ENCODE assay signal across 8 cellular contexts in genomic region chr10:14659626-14660196, GRCh38.
A peak's percentile ranks its signal among the peaks of the same experiment; 100 is the strongest.
DNase-seq lines count a peak whose midpoint lies in the region; ATAC-seq and TF ChIP-seq lines count a peak whose summit lies in the region.

No MANE protein-coding gene starts in this region.

- H3K4me3 ChIP-seq in DOHH2 (ENCODE audit: low read length) = peak overlapping the region; percentile 44

- peak; percentile 81 for DNase-seq in activated CD8-positive, alpha-beta memory T cell treated with anti-CD3 and anti-CD28 coated beads, Interleukin-2, amount 50 U/mL, for 48 hours
- DNase-seq in stimulated activated CD4-positive, alpha-beta T cell treated with anti-CD3 and anti-CD28 coated beads, Interleukin-12 subunit alpha, Interleukin-12 subunit beta, amount 100 ng/mL, for 4 hours = peak; percentile 9
- DNase-seq in mucosa of gallbladder (ENCODE audit: low spot score) (no peak), iPS-NIHi7 (ENCODE audit: extremely low spot score) (no peak), NCI-H1694 (lab: John Stamatoyannopoulos, UW) (no peak)

- ATAC-seq in GM21423 (IDR thresholded peaks at IDR 0.05; ENCODE audit: unreplicated experiment) (peak; percentile 80), HG03575 (IDR thresholded peaks at IDR 0.05; ENCODE audit: extremely low read depth, insufficient number of reproducible peaks, low FRiP score, unreplicated experiment) (peak; percentile 74)

- no peak for TF ChIP-seq CTCF in DOHH2 (IDR thresholded peaks at IDR 0.05; ENCODE audit: low read depth, low read length, poor library complexity, severe bottlenecking)

- no peaks in the 10 kb centered on the region for H3K9me2 ChIP-seq in DOHH2 (replicated peaks; ENCODE audit: control insufficient read depth, low read length)

- H3K36me3 ChIP-seq in DOHH2 (ENCODE audit: control insufficient read depth, low read length) = peaks cover 18% of the 10 kb centered on the region

- H3K27me3 ChIP-seq in DOHH2 (ENCODE audit: control insufficient read depth, low read length) = no peaks in the 10 kb centered on the region

- peaks cover 6% of the 10 kb centered on the region; the same call in 1 of the 2 replicates for H3K79me2 ChIP-seq in DOHH2 (ENCODE audit: control insufficient read depth, low read length)

- H3K9me3 ChIP-seq in DOHH2 (ENCODE audit: control insufficient read depth, insufficient read depth, low read length) = no peaks in the 10 kb centered on the region

- H3K4me1 ChIP-seq in DOHH2 (ENCODE audit: control insufficient read depth, low read length) = peaks cover 99% of the 10 kb centered on the region

- peak overlapping the region; percentile 76 for H3K4me2 ChIP-seq in DOHH2 (ENCODE audit: low read length)

- no peaks in the 10 kb centered on the region for H4K20me1 ChIP-seq in DOHH2 (ENCODE audit: control insufficient read depth, insufficient read depth, low read depth, low read length)

- H3F3A ChIP-seq in DOHH2 (ENCODE audit: control insufficient read depth, insufficient read depth) = peaks cover 42% of the 10 kb centered on the region

- peak overlapping the region; percentile 97 for H3K27ac ChIP-seq in DOHH2 (ENCODE audit: low read depth, low read length)

Comparison
In these comparisons a context has a peak if more than half of its experiments do, and no peak if none do; other contexts are left out.
1. DNase-seq: peak in activated CD8-positive, alpha-beta memory T cell treated with anti-CD3 and anti-CD28 coated beads, Interleukin-2, amount 50 U/mL, for 48 hours (single experiment) and stimulated activated CD4-positive, alpha-beta T cell treated with anti-CD3 and anti-CD28 coated beads, Interleukin-12 subunit alpha, Interleukin-12 subunit beta, amount 100 ng/mL, for 4 hours (single experiment); none in mucosa of gallbladder (single experiment), iPS-NIHi7 (single experiment) and NCI-H1694 (single experiment).